1 cellular context compared by ENCODE assay signal in the genomic region with DNA sequence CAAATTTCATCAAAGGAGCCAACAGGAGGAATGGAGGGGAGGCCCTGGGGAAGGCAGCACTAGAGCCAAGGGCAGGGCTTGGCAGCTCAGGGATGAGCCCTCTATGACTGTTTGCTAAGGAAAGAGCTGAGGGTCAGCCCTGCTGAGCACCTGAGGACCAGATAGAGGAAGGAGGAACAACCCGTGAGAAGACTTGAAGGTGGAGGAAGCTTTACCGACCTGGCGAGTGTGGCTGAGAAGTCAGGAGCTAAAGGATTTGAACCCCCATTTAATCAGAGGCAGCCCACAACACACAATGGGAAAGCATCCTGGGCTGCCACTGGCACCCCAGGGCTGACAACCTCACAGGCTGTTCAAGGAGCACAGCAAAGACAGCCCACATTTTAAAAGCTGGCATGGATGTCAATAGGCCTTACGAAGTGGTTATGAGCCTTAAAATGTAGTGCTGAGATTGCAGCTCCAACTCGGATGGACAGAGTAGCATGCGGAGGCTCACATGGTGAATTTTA.
TF ChIP-seq lines count a peak whose summit lies in the region.

No MANE protein-coding gene starts in this region.

TF ChIP-seq in HepG2, 621 proteins besides CTCF, POLR2A, EP300 and RAD21:
- TF ChIP-seq PPARG (CRISPR knock-in tag; conservative IDR thresholded peaks at IDR 0.05) (no peak), GLI4 (CRISPR knock-in tag; IDR thresholded peaks at IDR 0.05; ENCODE audit: borderline replicate concordance) (0 out of 2 replicates have a peak, but pooled peaks have one; percentile 19), ZNF224 (CRISPR knock-in tag; IDR thresholded peaks at IDR 0.05) (no peak)
- TF ChIP-seq, protein P1, sequence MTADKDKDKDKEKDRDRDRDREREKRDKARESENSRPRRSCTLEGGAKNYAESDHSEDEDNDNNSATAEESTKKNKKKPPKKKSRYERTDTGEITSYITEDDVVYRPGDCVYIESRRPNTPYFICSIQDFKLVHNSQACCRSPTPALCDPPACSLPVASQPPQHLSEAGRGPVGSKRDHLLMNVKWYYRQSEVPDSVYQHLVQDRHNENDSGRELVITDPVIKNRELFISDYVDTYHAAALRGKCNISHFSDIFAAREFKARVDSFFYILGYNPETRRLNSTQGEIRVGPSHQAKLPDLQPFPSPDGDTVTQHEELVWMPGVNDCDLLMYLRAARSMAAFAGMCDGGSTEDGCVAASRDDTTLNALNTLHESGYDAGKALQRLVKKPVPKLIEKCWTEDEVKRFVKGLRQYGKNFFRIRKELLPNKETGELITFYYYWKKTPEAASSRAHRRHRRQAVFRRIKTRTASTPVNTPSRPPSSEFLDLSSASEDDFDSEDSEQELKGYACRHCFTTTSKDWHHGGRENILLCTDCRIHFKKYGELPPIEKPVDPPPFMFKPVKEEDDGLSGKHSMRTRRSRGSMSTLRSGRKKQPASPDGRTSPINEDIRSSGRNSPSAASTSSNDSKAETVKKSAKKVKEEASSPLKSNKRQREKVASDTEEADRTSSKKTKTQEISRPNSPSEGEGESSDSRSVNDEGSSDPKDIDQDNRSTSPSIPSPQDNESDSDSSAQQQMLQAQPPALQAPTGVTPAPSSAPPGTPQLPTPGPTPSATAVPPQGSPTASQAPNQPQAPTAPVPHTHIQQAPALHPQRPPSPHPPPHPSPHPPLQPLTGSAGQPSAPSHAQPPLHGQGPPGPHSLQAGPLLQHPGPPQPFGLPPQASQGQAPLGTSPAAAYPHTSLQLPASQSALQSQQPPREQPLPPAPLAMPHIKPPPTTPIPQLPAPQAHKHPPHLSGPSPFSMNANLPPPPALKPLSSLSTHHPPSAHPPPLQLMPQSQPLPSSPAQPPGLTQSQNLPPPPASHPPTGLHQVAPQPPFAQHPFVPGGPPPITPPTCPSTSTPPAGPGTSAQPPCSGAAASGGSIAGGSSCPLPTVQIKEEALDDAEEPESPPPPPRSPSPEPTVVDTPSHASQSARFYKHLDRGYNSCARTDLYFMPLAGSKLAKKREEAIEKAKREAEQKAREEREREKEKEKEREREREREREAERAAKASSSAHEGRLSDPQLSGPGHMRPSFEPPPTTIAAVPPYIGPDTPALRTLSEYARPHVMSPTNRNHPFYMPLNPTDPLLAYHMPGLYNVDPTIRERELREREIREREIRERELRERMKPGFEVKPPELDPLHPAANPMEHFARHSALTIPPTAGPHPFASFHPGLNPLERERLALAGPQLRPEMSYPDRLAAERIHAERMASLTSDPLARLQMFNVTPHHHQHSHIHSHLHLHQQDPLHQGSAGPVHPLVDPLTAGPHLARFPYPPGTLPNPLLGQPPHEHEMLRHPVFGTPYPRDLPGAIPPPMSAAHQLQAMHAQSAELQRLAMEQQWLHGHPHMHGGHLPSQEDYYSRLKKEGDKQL (CRISPR knock-in tag; IDR thresholded peaks at IDR 0.05; ENCODE audit: low read depth), result no peak
- TF ChIP-seq, protein P2, sequence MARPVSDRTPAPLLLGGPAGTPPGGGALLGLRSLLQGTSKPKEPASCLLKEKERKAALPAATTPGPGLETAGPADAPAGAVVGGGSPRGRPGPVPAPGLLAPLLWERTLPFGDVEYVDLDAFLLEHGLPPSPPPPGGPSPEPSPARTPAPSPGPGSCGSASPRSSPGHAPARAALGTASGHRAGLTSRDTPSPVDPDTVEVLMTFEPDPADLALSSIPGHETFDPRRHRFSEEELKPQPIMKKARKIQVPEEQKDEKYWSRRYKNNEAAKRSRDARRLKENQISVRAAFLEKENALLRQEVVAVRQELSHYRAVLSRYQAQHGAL (CRISPR knock-in tag; IDR thresholded peaks at IDR 0.05; ENCODE audit: not compliant biosample characterization), result no peak
- TF ChIP-seq, protein P3, sequence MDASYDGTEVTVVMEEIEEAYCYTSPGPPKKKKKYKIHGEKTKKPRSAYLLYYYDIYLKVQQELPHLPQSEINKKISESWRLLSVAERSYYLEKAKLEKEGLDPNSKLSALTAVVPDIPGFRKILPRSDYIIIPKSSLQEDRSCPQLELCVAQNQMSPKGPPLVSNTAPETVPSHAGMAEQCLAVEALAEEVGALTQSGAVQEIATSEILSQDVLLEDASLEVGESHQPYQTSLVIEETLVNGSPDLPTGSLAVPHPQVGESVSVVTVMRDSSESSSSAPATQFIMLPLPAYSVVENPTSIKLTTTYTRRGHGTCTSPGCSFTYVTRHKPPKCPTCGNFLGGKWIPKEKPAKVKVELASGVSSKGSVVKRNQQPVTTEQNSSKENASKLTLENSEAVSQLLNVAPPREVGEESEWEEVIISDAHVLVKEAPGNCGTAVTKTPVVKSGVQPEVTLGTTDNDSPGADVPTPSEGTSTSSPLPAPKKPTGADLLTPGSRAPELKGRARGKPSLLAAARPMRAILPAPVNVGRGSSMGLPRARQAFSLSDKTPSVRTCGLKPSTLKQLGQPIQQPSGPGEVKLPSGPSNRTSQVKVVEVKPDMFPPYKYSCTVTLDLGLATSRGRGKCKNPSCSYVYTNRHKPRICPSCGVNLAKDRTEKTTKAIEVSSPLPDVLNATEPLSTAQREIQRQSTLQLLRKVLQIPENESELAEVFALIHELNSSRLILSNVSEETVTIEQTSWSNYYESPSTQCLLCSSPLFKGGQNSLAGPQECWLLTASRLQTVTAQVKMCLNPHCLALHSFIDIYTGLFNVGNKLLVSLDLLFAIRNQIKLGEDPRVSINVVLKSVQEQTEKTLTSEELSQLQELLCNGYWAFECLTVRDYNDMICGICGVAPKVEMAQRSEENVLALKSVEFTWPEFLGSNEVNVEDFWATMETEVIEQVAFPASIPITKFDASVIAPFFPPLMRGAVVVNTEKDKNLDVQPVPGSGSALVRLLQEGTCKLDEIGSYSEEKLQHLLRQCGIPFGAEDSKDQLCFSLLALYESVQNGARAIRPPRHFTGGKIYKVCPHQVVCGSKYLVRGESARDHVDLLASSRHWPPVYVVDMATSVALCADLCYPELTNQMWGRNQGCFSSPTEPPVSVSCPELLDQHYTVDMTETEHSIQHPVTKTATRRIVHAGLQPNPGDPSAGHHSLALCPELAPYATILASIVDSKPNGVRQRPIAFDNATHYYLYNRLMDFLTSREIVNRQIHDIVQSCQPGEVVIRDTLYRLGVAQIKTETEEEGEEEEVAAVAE (CRISPR knock-in tag; IDR thresholded peaks at IDR 0.05; ENCODE audit: borderline replicate concordance), result no peak
